12 cellular contexts compared by ENCODE assay signal in the genomic region with DNA sequence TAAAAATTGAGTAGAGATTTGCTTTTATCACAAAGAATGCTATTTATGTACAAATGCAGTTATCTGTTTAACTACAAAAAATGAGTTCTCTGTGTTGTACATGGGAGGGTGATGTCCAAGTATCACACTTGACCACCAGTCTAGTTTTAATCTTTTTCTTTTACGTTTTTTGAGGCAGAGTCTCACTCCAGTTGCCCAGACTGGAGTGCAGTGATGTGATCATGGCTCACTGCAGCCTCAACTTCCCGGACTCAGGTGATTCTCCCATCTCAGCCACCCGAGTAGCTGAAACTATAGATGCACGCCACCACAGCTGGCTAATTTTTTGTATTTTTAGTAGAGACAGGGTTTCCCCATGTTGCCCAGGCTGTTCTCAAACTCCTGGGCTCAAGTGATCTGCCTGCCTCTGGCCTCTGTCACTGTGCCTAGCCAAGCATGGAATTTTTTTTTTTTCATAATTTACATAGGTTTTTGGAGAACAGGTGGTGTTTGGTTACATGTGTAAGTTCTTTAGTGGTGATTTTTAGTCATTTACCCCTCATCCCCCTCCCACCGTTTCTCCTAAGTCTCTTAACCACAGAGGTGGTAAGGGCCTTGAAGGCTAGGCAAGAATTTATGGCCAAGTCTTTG. TPM values are rescaled to one million over a fixed set of nuclear protein-coding genes. Genes with fewer than 3 reads are reported as not detected.
A peak's percentile ranks its signal among the peaks of the same experiment; 100 is the strongest.
DNase-seq lines count a peak whose midpoint lies in the region; ATAC-seq and TF ChIP-seq lines count a peak whose summit lies in the region.
"Had no signal": no experiment of that assay in that cellular context is flagged by ENCODE, and none has a peak within 500 bp of the region (broad histone marks: within the 10 kb centered on the region; RNA-seq: fewer than 3 reads in every experiment).

No MANE protein-coding gene starts in this region.

- no peaks in the 10 kb centered on the region for H3K4me1 ChIP-seq in colonic mucosa

- H3K4me2 ChIP-seq in SU-DHL-6 (ENCODE audit: low read depth, low read length, poor library complexity, severe bottlenecking) = peak overlapping the region; percentile 89

- DNase-seq in stimulated activated CD4-positive, alpha-beta T cell treated with anti-CD3 and anti-CD28 coated beads, Interleukin-2, amount 100 ng/mL, for 48 hours = no peak
- DNase-seq in NOMO-1 (lab: John Stamatoyannopoulos, UW; ENCODE audit: unreplicated experiment in 2 of 2) (no peak), colonic mucosa (no peak), NCI-H146 (lab: John Stamatoyannopoulos, UW) (no peak)
- DNase-seq: CD8-positive, alpha-beta T cell; IMR-90; natural killer cell; NCI-H2107 had no signal

- H3K9me3 ChIP-seq in SU-DHL-6 (ENCODE audit: insufficient read depth, low read length) = no peaks in the 10 kb centered on the region
- H3K9me3 ChIP-seq in colonic mucosa = no peaks in the 10 kb centered on the region

- H3K9me2 ChIP-seq in SU-DHL-6 (replicated peaks; ENCODE audit: insufficient read depth, low read length) = no peaks in the 10 kb centered on the region

- intact Hi-C loops in colonic mucosa (cut with DNase I) = no loop called here

- peaks cover 32% of the 10 kb centered on the region for H3F3A ChIP-seq in SU-DHL-6 (ENCODE audit: insufficient read depth)

- H3K79me2 ChIP-seq in SU-DHL-6 (ENCODE audit: insufficient read depth, low read length) = peaks cover 11% of the 10 kb centered on the region

- no peak overlapping the region for H2AFZ ChIP-seq in SU-DHL-6 (ENCODE audit: low read depth, low read length, severe bottlenecking)

- H3K27me3 ChIP-seq in SU-DHL-6 (ENCODE audit: low read length) (no peaks in the 10 kb centered on the region), colonic mucosa (no peaks in the 10 kb centered on the region)

- H3K27ac ChIP-seq in SU-DHL-6 (ENCODE audit: low read depth, low read length) (peak overlapping the region; percentile 100), colonic mucosa (no peak overlapping the region)

- H3K4me3 ChIP-seq in SU-DHL-6 (ENCODE audit: insufficient read depth, low read length, poor library complexity, severe bottlenecking) (no peak overlapping the region), colonic mucosa (no peak overlapping the region)

- no peaks in the 10 kb centered on the region for H3K36me3 ChIP-seq in SU-DHL-6 (ENCODE audit: low read length)
- H3K36me3 ChIP-seq in colonic mucosa = no peaks in the 10 kb centered on the region

- H3K9ac ChIP-seq in SU-DHL-6 (ENCODE audit: low read length) (peak overlapping the region; percentile 53), colonic mucosa (ENCODE audit: low read depth in 2 of 2, low read length in 2 of 2) (no peak overlapping the region)

- H4K20me1 ChIP-seq in SU-DHL-6 (ENCODE audit: low read depth, low read length) = no peaks in the 10 kb centered on the region

- ATAC-seq in GM18868 (IDR thresholded peaks at IDR 0.05; ENCODE audit: unreplicated experiment) (peak; percentile 83), GM21529 (IDR thresholded peaks at IDR 0.05; ENCODE audit: unreplicated experiment) (peak; percentile 82), HG03066 (IDR thresholded peaks at IDR 0.05; ENCODE audit: low read depth, unreplicated experiment) (peak; percentile 79)
- ATAC-seq: CD8-positive, alpha-beta T cell; natural killer cell had no signal

- TF ChIP-seq CTCF in SU-DHL-6 (IDR thresholded peaks at IDR 0.05; ENCODE audit: insufficient read depth, low read length, poor library complexity, severe bottlenecking) (no peak), colonic mucosa (IDR thresholded peaks at IDR 0.05) (no peak)

RNA-seq across cellular contexts. Expression of gene RPA4, which starts 47.9 kb away (rescaled TPM):
- total RNA-seq in colonic mucosa = 1 to 10 TPM; 1.0 to 1.5 TPM
- total RNA-seq: CD8-positive, alpha-beta T cell had no signal
